10 cellular contexts compared by ENCODE assay signal in the genomic region with DNA sequence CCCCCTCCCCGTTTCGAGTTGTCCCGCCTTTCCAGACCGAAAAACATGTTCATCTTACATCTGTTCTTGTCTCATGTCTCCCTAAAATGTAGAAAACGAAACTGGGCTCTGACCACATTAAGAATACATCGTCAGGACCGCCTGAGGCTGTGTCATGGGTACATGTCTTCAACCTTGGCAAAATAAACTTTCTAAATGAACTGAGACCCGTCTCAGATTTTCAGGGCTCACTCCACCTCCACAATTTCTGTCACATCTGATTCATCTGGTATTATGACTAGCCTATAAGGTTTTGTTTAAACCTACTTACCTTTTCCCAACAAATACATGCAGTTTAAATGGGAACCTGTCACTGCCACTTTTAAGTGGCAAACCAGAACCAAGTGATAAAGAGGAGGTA. TPM values are rescaled to one million over a fixed set of nuclear protein-coding genes. Genes with fewer than 3 reads are reported as not detected.
A peak's percentile ranks its signal among the peaks of the same experiment; 100 is the strongest.
DNase-seq lines count a peak whose midpoint lies in the region; ATAC-seq, FAIRE-seq and TF ChIP-seq lines count a peak whose summit lies in the region.
"Had no signal": no experiment of that assay in that cellular context is flagged by ENCODE, and none has a peak within 500 bp of the region (broad histone marks: within the 10 kb centered on the region; RNA-seq: fewer than 3 reads in every experiment).

No MANE protein-coding gene starts in this region.

- no peak for DNase-seq in activated naive CD4-positive, alpha-beta T cell treated with anti-CD3 and anti-CD28 coated beads, Interleukin-2, amount 50 U/mL, for 16 hours
- DNase-seq in activated CD4-positive, alpha-beta memory T cell treated with anti-CD3 and anti-CD28 coated beads, Interleukin-2, amount 10 ng/mL, durations not matched to agents 7 days and 5 days, result no peak
- DNase-seq in keratinocyte (ENCODE audit: low read depth, low spot score) (no peak), suprapubic skin (ENCODE audit: low spot score in 2 of 2) (no peak), SHP77 (lab: John Stamatoyannopoulos, UW) (no peak), SW480 (ENCODE audit: low spot score) (no peak)

- POLR2A ChIA-PET in activated CD4-positive, alpha-beta memory T cell treated with anti-CD3 and anti-CD28 coated beads, Interleukin-2, amount 10 ng/mL, durations not matched to agents 7 days and 5 days (lab: Charles Lee), result interaction anchor here (0.8 kb wide), 1 partner anchor 159 kb away, joined by 3 read pairs; a partner anchor contains a TSS

- H3K79me2 ChIP-seq in keratinocyte (ENCODE audit: control insufficient read depth, insufficient read depth, low read length), result peaks cover 5% of the 10 kb centered on the region

- peaks cover 13% of the 10 kb centered on the region for H3K9me3 Mint-ChIP-seq in activated naive CD4-positive, alpha-beta T cell treated with anti-CD3 and anti-CD28 coated beads, Interleukin-2, amount 50 U/mL, for 24 hours
- H3K9me3 Mint-ChIP-seq in activated CD4-positive, alpha-beta memory T cell treated with anti-CD3 and anti-CD28 coated beads, Interleukin-2, amount 10 ng/mL, durations not matched to agents 7 days and 5 days, result peaks cover 26% of the 10 kb centered on the region

- peaks cover 18% of the 10 kb centered on the region for H3K4me1 Mint-ChIP-seq in activated naive CD4-positive, alpha-beta T cell treated with anti-CD3 and anti-CD28 coated beads, Interleukin-2, amount 50 U/mL, for 24 hours
- H3K4me1 Mint-ChIP-seq in activated CD4-positive, alpha-beta memory T cell treated with anti-CD3 and anti-CD28 coated beads, Interleukin-2, amount 10 ng/mL, durations not matched to agents 7 days and 5 days, result peaks cover 17% of the 10 kb centered on the region

- dilution Hi-C loops in keratinocyte (cut with MboI; ENCODE audit: extremely low pct_ligation_motif_present, low sequenced_read_pairs), result no loop called here

- no peak for ATAC-seq in GM21619 (IDR thresholded peaks at IDR 0.05; ENCODE audit: unreplicated experiment)

- H3K27ac Mint-ChIP-seq in activated naive CD4-positive, alpha-beta T cell treated with anti-CD3 and anti-CD28 coated beads, Interleukin-2, amount 50 U/mL, for 24 hours, result peak overlapping the region; percentile 41
- H3K27ac Mint-ChIP-seq in activated CD4-positive, alpha-beta memory T cell treated with anti-CD3 and anti-CD28 coated beads, Interleukin-2, amount 10 ng/mL, durations not matched to agents 7 days and 5 days, result no peak overlapping the region

- H3K27me3 Mint-ChIP-seq in activated naive CD4-positive, alpha-beta T cell treated with anti-CD3 and anti-CD28 coated beads, Interleukin-2, amount 50 U/mL, for 24 hours, result peaks cover 15% of the 10 kb centered on the region
- H3K27me3 Mint-ChIP-seq in activated CD4-positive, alpha-beta memory T cell treated with anti-CD3 and anti-CD28 coated beads, Interleukin-2, amount 10 ng/mL, durations not matched to agents 7 days and 5 days, result peaks cover 15% of the 10 kb centered on the region

- no peak for TF ChIP-seq EP300 in suprapubic skin (IDR thresholded peaks at IDR 0.05)

- 61% methylated on average over 8 of the region's 8 CpGs for WGBS in suprapubic skin

- peak overlapping the region; percentile 100 for H2AFZ ChIP-seq in keratinocyte (ENCODE audit: control insufficient read depth, low read length)

- H3K4me3 ChIP-seq in keratinocyte (ENCODE audit: control insufficient read depth in 2 of 3, extremely low read depth in 1 of 3, insufficient read depth in 2 of 3, low read depth in 1 of 3, low read length in 3 of 3), result peak overlapping the region; percentile 65 to 73 (median 71)
- peak overlapping the region; percentile 55 for H3K4me3 ChIP-seq in suprapubic skin
- H3K4me3 ChIP-seq: SJSA1 had no signal

- H3K4me2 ChIP-seq in keratinocyte (ENCODE audit: control insufficient read depth, extremely low read depth, insufficient read depth, low read depth, low read length), result peak overlapping the region; percentile 89

- CTCF ChIA-PET in activated CD4-positive, alpha-beta memory T cell treated with anti-CD3 and anti-CD28 coated beads, Interleukin-2, amount 10 ng/mL, durations not matched to agents 7 days and 5 days (lab: Charles Lee), result interaction anchor here (1.1 kb wide), 1 partner anchor 159 kb away, joined by 3 read pairs; a partner anchor contains a TSS

- peak overlapping the region; percentile 78 for H3K9ac ChIP-seq in keratinocyte (ENCODE audit: control insufficient read depth, extremely low read depth, insufficient read depth, low read length)

- H4K20me1 ChIP-seq in keratinocyte (ENCODE audit: control insufficient read depth, extremely low read depth, insufficient read depth, low read length), result no peaks in the 10 kb centered on the region

- H3K36me3 ChIP-seq in keratinocyte (ENCODE audit: control insufficient read depth in 2 of 2, extremely low read depth in 1 of 2, insufficient read depth in 2 of 2, low read length in 2 of 2) (peaks cover 0 to 4% of the 10 kb centered on the region in 2 experiments), suprapubic skin (no peaks in the 10 kb centered on the region)
- H3K36me3 ChIP-seq: SJSA1 had no signal

- no peaks in the 10 kb centered on the region for H3K9me1 ChIP-seq in keratinocyte (ENCODE audit: control insufficient read depth, extremely low read depth, insufficient read depth, low read length)

- H3K9me3 ChIP-seq in keratinocyte (ENCODE audit: control insufficient read depth, low read depth, low read length), result no peaks in the 10 kb centered on the region
- H3K9me3 ChIP-seq in suprapubic skin, result peaks cover 8% of the 10 kb centered on the region

- no peak for TF ChIP-seq POLR2A in suprapubic skin (IDR thresholded peaks at IDR 0.05)

- peak; percentile 9 for FAIRE-seq in keratinocyte (lab: Jason Lieb, UNC)
- FAIRE-seq: endometrium had no signal

- H3K27me3 ChIP-seq in keratinocyte (ENCODE audit: control insufficient read depth, extremely low read depth, insufficient read depth, low read length) (no peaks in the 10 kb centered on the region), suprapubic skin (peaks cover 4% of the 10 kb centered on the region)
- H3K27me3 ChIP-seq: SJSA1 had no signal

- TF ChIP-seq CTCF in keratinocyte (optimal IDR thresholded peaks at IDR 0.05 in 1 of 3, IDR thresholded peaks at IDR 0.05 in 1 of 3, conservative IDR thresholded peaks at IDR 0.05 in 1 of 3; ENCODE audit: extremely low read depth in 1 of 3, insufficient read depth in 2 of 3, low read length in 3 of 3), result no peak
- no peak for TF ChIP-seq CTCF in suprapubic skin (IDR thresholded peaks at IDR 0.05)

- peak overlapping the region; percentile 89 for H3K4me3 Mint-ChIP-seq in activated naive CD4-positive, alpha-beta T cell treated with anti-CD3 and anti-CD28 coated beads, Interleukin-2, amount 50 U/mL, for 24 hours
- H3K4me3 Mint-ChIP-seq in activated CD4-positive, alpha-beta memory T cell treated with anti-CD3 and anti-CD28 coated beads, Interleukin-2, amount 10 ng/mL, durations not matched to agents 7 days and 5 days, result peak overlapping the region; percentile 75

- H3K4me1 ChIP-seq in keratinocyte (ENCODE audit: control insufficient read depth, extremely low read depth, insufficient read depth, low read length), result peaks cover 4% of the 10 kb centered on the region
- H3K4me1 ChIP-seq in suprapubic skin, result peaks cover 7% of the 10 kb centered on the region
- H3K4me1 ChIP-seq: SJSA1 had no signal

- H3K36me3 Mint-ChIP-seq in activated naive CD4-positive, alpha-beta T cell treated with anti-CD3 and anti-CD28 coated beads, Interleukin-2, amount 50 U/mL, for 24 hours, result peaks cover 5% of the 10 kb centered on the region
- H3K36me3 Mint-ChIP-seq in activated CD4-positive, alpha-beta memory T cell treated with anti-CD3 and anti-CD28 coated beads, Interleukin-2, amount 10 ng/mL, durations not matched to agents 7 days and 5 days (ENCODE audit: low read depth), result peaks cover 36% of the 10 kb centered on the region

- H3K27ac ChIP-seq in keratinocyte (ENCODE audit: control insufficient read depth, insufficient read depth, low read length) (peak overlapping the region; percentile 65), suprapubic skin (peak overlapping the region; percentile 72)
- H3K27ac ChIP-seq: SJSA1 had no signal

RNA-seq across cellular contexts. Expression of a gene that starts 0.6 kb away (rescaled TPM):
- total RNA-seq in activated CD4-positive, alpha-beta memory T cell treated with anti-CD3 and anti-CD28 coated beads, Interleukin-2, amount 10 ng/mL, durations not matched to agents 7 days and 5 days, result 1 to 10 TPM; 5.8 to 5.9 TPM
- 18.8 to 28.4 TPM (median 20.3 TPM) in 3 replicates for polyA plus RNA-seq in keratinocyte
- 5.8 TPM for polyA plus RNA-seq in keratinocyte (2011; ENCODE audit: low read depth)
- 13.5 and 20.5 TPM in 2 replicates for polyA plus RNA-seq in keratinocyte (2011; cell fraction: cytosol; rRNA removed)
- polyA plus RNA-seq in keratinocyte (2011; cell fraction: nucleus; rRNA removed), result 18.1 and 18.6 TPM in 2 replicates
- 12.6 and 14.6 TPM in 2 replicates for polyA plus RNA-seq in keratinocyte (2012; ENCODE audit: low replicate concordance)
- polyA minus RNA-seq in keratinocyte, result 21.1 to 38.5 TPM (median 32.0 TPM) in 3 replicates
- polyA minus RNA-seq in keratinocyte (2011; cell fraction: cytosol; rRNA and poly(A)+ RNA removed), result 14.8 TPM
- polyA minus RNA-seq in keratinocyte (2011; cell fraction: nucleus; rRNA and poly(A)+ RNA removed), result 15.3 and 30.1 TPM in 2 replicates
- total RNA-seq in suprapubic skin, result 10 to 100 TPM; 21.5 to 34.6 (median 28.3) TPM
- total RNA-seq: SJSA1 had no signal

RNA-seq across cellular contexts. Expression of a gene that starts 24.4 kb away (rescaled TPM):
- total RNA-seq in activated CD4-positive, alpha-beta memory T cell treated with anti-CD3 and anti-CD28 coated beads, Interleukin-2, amount 10 ng/mL, durations not matched to agents 7 days and 5 days, result not detected
- 2.9 to 6.9 TPM (median 3.1 TPM) in 3 replicates for polyA plus RNA-seq in keratinocyte
- 6.3 TPM for polyA plus RNA-seq in keratinocyte (2011; ENCODE audit: low read depth)
- polyA plus RNA-seq in keratinocyte (2011; cell fraction: cytosol; rRNA removed), result 3.0 and 3.6 TPM in 2 replicates
- polyA plus RNA-seq in keratinocyte (2011; cell fraction: nucleus; rRNA removed), result 5.1 and 5.3 TPM in 2 replicates
- polyA plus RNA-seq in keratinocyte (2012; ENCODE audit: low replicate concordance), result 2.1 and 7.2 TPM in 2 replicates
- polyA minus RNA-seq in keratinocyte, result 3.5 to 6.3 TPM (median 4.9 TPM) in 3 replicates
- not detected for polyA minus RNA-seq in keratinocyte (2011; cell fraction: cytosol; rRNA and poly(A)+ RNA removed)
- 2.1 and 6.1 TPM in 2 replicates for polyA minus RNA-seq in keratinocyte (2011; cell fraction: nucleus; rRNA and poly(A)+ RNA removed)
- 10 to 100 TPM in 1 of 4 donors, 1 to 10 TPM in 3; 2.7 to 10.6 (median 4.0) TPM for total RNA-seq in suprapubic skin
